Comparison of ENCODE assay signal across 5 cellular contexts in the genomic region with DNA sequence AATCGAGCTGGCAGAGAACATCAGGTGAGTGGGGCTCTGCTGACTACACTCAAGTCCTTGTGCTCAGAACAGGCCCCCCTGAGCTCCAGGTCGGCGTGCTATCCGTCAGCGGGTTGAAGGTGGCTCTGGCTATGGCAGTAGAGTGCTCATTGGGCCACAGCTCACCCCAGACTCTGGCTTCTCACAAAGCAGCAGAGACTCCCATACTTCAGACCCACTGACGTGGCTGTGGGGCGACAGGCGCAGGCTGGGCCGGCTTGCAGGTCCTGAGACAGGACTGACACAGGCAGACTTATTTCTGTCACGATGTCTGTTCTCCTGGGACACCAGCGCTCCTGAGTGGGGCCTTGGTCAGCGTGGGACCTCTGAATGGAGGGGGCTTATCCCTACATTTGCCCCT. TPM values are rescaled to one million over a fixed set of nuclear protein-coding genes. Genes with fewer than 3 reads are reported as not detected.
"Had no signal": no experiment of that assay in that cellular context is flagged by ENCODE, and none has a peak within 500 bp of the region (broad histone marks: within the 10 kb centered on the region; RNA-seq: fewer than 3 reads in every experiment).

No MANE protein-coding gene starts in this region.

RNA-seq across cellular contexts. Expression of gene C1QTNF9B, which starts 2.6 kb away (rescaled TPM):
- total RNA-seq: GM23248, H1, H4, H7, H9 had no signal
- polyA plus RNA-seq: GM23248 had no signal
